In the genomic region with DNA sequence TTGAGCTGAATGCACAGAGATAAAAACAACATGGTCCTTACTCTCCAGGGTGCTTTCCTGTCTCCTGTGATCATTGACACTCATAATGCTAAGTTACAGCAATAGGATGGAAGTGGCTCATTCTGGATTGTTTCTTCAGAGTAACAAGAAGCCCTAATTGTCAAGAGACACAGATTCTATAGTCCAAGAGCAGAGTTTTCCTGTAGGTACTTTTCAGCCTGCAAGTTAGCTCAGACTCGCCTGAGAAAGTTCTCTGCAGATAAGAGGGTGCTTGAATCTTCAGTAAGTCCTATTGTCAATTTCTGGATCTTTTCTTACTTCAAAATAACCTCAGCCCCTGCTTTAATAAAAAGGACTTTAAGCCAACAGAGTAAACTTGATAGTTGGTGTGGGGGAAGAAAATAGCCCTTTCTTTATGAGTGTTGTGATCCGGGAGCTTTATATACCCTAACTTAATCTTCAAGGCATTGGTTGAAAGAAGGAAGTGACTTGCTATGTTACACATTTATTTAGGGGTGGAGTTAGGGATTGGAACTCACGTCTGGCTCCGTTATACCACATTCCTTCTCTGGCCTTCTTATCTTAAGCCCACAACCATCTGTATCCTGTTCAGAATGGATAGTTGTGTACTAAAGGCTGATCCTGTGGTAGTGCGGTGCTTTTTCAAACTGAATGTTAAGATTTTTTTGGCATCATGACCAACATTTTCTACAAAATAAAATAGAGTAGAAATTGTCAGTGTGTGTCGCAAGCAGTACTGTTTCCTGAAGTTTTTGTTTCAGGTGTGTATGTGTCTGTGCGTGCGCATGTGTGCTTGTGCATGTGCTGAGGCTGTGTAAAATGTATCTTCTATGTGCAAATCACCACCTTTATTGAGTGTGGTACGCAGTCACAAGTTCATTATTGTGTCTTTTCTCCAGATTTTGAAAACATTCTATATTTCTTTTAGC, we compare ENCODE assay signal across 10 cellular contexts.
DNase-seq lines count a peak whose midpoint lies in the region; FAIRE-seq and TF ChIP-seq lines count a peak whose summit lies in the region.
"Had no signal": no experiment of that assay in that cellular context is flagged by ENCODE, and none has a peak within 500 bp of the region (broad histone marks: within the 10 kb centered on the region; RNA-seq: fewer than 3 reads in every experiment).

No MANE protein-coding gene starts in this region.

- DNase-seq in H54 (ENCODE audit: insufficient read length, low spot score) (no peak), OCI-M2 (lab: John Stamatoyannopoulos, UW; ENCODE audit: unreplicated experiment) (peak; percentile 66), fibroblast of pulmonary artery (ENCODE audit: low read depth) (peak; percentile 97), sigmoid colon (no peak), foreskin melanocyte (no peak), T-helper 9 cell (no peak)
- no peak for DNase-seq in stimulated activated naive CD4-positive, alpha-beta T cell treated with Interleukin-2 at 50 U/mL for 16 hours (lab: John Stamatoyannopoulos, UW)
- DNase-seq: activated naive CD8-positive, alpha-beta T cell treated with anti-CD3 and anti-CD28 coated beads, Interleukin-2, amount 50 U/mL, for 24 hours; stimulated activated CD4-positive, alpha-beta T cell treated with anti-CD3 and anti-CD28 coated beads, Interleukin-4, amount 100 ng/mL, for 4 hours had no signal

- peak overlapping the region in 3 of 4 donors; percentile 20 to 70 (median 62) for H3K27ac ChIP-seq in sigmoid colon
- H3K27ac ChIP-seq: KMS-11 had no signal

- WGBS in sigmoid colon, 2 donors: 51 to 62% methylated on average over 9 of the region's 9 CpGs

- H3K4me1 ChIP-seq in sigmoid colon: peaks cover 0 to 17% (median 15%) of the 10 kb centered on the region in 4 donors

- TF ChIP-seq EP300 in sigmoid colon (IDR thresholded peaks at IDR 0.05): no peak

- TF ChIP-seq CTCF in fibroblast of pulmonary artery (IDR thresholded peaks at IDR 0.05; ENCODE audit: low read length, missing control alignments): no peak
- TF ChIP-seq CTCF in sigmoid colon (IDR thresholded peaks at IDR 0.05): no peak

- peak; percentile 83 for FAIRE-seq in H54 (lab: Jason Lieb, UNC)

- TF ChIP-seq POLR2A in H54 (IDR thresholded peaks at IDR 0.05; ENCODE audit: low read depth, low read length): no peak
- no peak for TF ChIP-seq POLR2A in sigmoid colon (IDR thresholded peaks at IDR 0.05)

- peak overlapping the region; percentile 17 for H3K4me3 ChIP-seq in fibroblast of pulmonary artery (replicated peaks; ENCODE audit: low read depth, low read length)
- no peak overlapping the region for H3K4me3 ChIP-seq in sigmoid colon

- peaks cover 0 to 3% (median 0%) of the 10 kb centered on the region in 4 donors for H3K9me3 ChIP-seq in sigmoid colon

- H3K27me3 ChIP-seq in sigmoid colon: no peaks in the 10 kb centered on the region

- H3K36me3 ChIP-seq in sigmoid colon: no peaks in the 10 kb centered on the region

- intact Hi-C loops in sigmoid colon (cut with DNase I): loop anchor here (5.0 kb wide), 2 partner anchors 44 to 51 kb away; no protein-coding TSS in a partner anchor

Comparison
In these comparisons a context has a peak if more than half of its experiments do, and no peak if none do; other contexts are left out.
1. DNase-seq: peak in OCI-M2 (single experiment) and fibroblast of pulmonary artery (single experiment); none in H54 (single experiment), sigmoid colon (single experiment), stimulated activated naive CD4-positive, alpha-beta T cell treated with Interleukin-2 at 50 U/mL for 16 hours (single experiment), foreskin melanocyte (single experiment) and T-helper 9 cell (single experiment).